21 cellular contexts compared by ENCODE assay signal in the genomic region with DNA sequence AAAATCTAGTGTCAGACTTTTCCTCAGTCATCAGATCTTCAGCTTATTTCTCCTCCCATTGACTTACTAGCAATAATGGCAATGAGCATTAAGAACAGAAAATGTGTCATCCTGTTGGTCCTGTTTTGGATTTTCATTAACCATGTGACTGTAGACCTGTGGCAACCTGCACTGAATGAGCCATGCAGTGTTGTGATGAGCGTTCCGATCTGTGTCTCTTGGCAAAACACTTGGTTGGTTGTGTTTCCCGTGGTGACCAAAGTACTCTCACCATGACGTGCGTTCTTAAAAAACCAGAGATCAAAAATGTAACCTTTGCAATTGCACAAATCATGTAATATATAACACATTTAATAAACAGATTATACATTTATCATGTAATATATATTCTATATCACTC.
DNase-seq lines count a peak whose midpoint lies in the region; ATAC-seq and TF ChIP-seq lines count a peak whose summit lies in the region.
"Had no signal": no experiment of that assay in that cellular context is flagged by ENCODE, and none has a peak within 500 bp of the region (broad histone marks: within the 10 kb centered on the region; RNA-seq: fewer than 3 reads in every experiment).

No MANE protein-coding gene starts in this region.

- no peaks in the 10 kb centered on the region for H3K79me2 ChIP-seq in smooth muscle cell (ENCODE audit: low read depth)
- no peaks in the 10 kb centered on the region for H3K79me2 ChIP-seq in SK-N-SH (ENCODE audit: insufficient read depth)

- H4K20me1 ChIP-seq in smooth muscle cell (ENCODE audit: low read depth) (no peaks in the 10 kb centered on the region), SK-N-SH (ENCODE audit: insufficient read depth) (no peaks in the 10 kb centered on the region)

- CTCF ChIA-PET in SK-N-SH (lab: Yijun Ruan, JAX), result interaction anchor here (0.6 to 14.8 kb wide), 3 partner anchors 8 to 355 kb away, joined by 4 to 256 read pairs (median 4); no protein-coding TSS in a partner anchor
- CTCF ChIA-PET in CD8-positive, alpha-beta T cell (lab: Charles Lee), result interaction anchor here (13.1 kb wide), 1 partner anchor 187 kb away, joined by 236 read pairs; no protein-coding TSS in a partner anchor

- H3K36me3 ChIP-seq in smooth muscle cell (ENCODE audit: low read depth), result no peaks in the 10 kb centered on the region
- peaks cover 0 to 8% of the 10 kb centered on the region in 2 experiments for H3K36me3 ChIP-seq in SK-N-SH (replicated peaks in 1 of 2; ENCODE audit: control insufficient read depth in 1 of 2, insufficient read depth in 2 of 2, low read length in 1 of 2)
- no peaks in the 10 kb centered on the region for H3K36me3 ChIP-seq in CD8-positive, alpha-beta T cell (ENCODE audit: insufficient read depth, low read length)
- H3K36me3 ChIP-seq: BE2C had no signal

- no peak overlapping the region for H3K27ac Mint-ChIP-seq in CD8-positive, alpha-beta T cell
- H3K27ac Mint-ChIP-seq: activated CD8-positive, alpha-beta T cell treated with anti-CD3 and anti-CD28 coated beads, Interleukin-2, amount 10 ng/mL, durations not matched to agents 7 days and 5 days; naive thymus-derived CD4-positive, alpha-beta T cell had no signal

- no peaks in the 10 kb centered on the region for H3F3A ChIP-seq in smooth muscle cell (ENCODE audit: low read depth)
- H3F3A ChIP-seq in SK-N-SH (replicated peaks; ENCODE audit: insufficient read depth), result peaks cover 1% of the 10 kb centered on the region

- POLR2A ChIA-PET in SK-N-SH (lab: Yijun Ruan, JAX), result no interaction called here
- POLR2A ChIA-PET in CD8-positive, alpha-beta T cell (lab: Charles Lee), result no interaction called here

- H3K9ac ChIP-seq in smooth muscle cell (ENCODE audit: low read depth), result no peak overlapping the region
- no peak overlapping the region for H3K9ac ChIP-seq in SK-N-SH

- H3K27ac ChIP-seq in right cardiac atrium (ENCODE audit: low read length) (peak overlapping the region; percentile 73), smooth muscle cell (ENCODE audit: low read depth) (peak overlapping the region; percentile 44), SK-N-SH (ENCODE audit: low read depth in 2 of 2, low read length in 1 of 2) (peak overlapping the region in 1 of 2 experiments; percentile 40; a peak in 2 of 4 replicates)
- no peak overlapping the region for H3K27ac ChIP-seq in CD8-positive, alpha-beta T cell (ENCODE audit: low read depth, low read length)

- H3K9me2 ChIP-seq in SK-N-SH, result no peaks in the 10 kb centered on the region

- TF ChIP-seq EP300 in SK-N-SH (IDR thresholded peaks at IDR 0.05; ENCODE audit: borderline replicate concordance in 1 of 2, low read depth in 1 of 2, low read length in 1 of 2), result no peak

- ATAC-seq in Right ventricle myocardium superior (ENCODE audit: poor library complexity) (peak; percentile 36), right cardiac atrium (peak in 1 of 2 donors; percentile 34), GM18873 (IDR thresholded peaks at IDR 0.05; ENCODE audit: low FRiP score, unreplicated experiment) (no peak)
- ATAC-seq in CD8-positive, alpha-beta T cell, result no peak
- ATAC-seq: A549; activated CD4-positive, CD25-positive, alpha-beta regulatory T cell treated with anti-CD3 and anti-CD28 coated beads, Interleukin-2, amount 50 U/mL, for 24 hours; activated CD8-positive, alpha-beta T cell treated with anti-CD3 and anti-CD28 coated beads, Interleukin-2, amount 10 ng/mL, durations not matched to agents 7 days and 5 days; naive thymus-derived CD4-positive, alpha-beta T cell had no signal

- H3K4me1 Mint-ChIP-seq in CD8-positive, alpha-beta T cell (ENCODE audit: low read depth), result peaks cover 9% of the 10 kb centered on the region

- H3K4me1 ChIP-seq in right cardiac atrium (ENCODE audit: control insufficient read depth, insufficient read depth, low read length), result no peaks in the 10 kb centered on the region
- peaks cover 12% of the 10 kb centered on the region for H3K4me1 ChIP-seq in smooth muscle cell (ENCODE audit: low read depth)
- peaks cover 5 to 9% of the 10 kb centered on the region in 2 experiments; a peak in 2 of 4 replicates for H3K4me1 ChIP-seq in SK-N-SH (ENCODE audit: control insufficient read depth in 1 of 2, insufficient read depth in 2 of 2, low read depth in 1 of 2, low read length in 1 of 2)
- H3K4me1 ChIP-seq in CD8-positive, alpha-beta T cell (ENCODE audit: insufficient read depth, low read length), result peaks cover 6% of the 10 kb centered on the region
- H3K4me1 ChIP-seq: BE2C had no signal

- no peak overlapping the region for H2AFZ ChIP-seq in smooth muscle cell (ENCODE audit: low read depth)
- no peak overlapping the region for H2AFZ ChIP-seq in SK-N-SH (ENCODE audit: low read depth)

- TF ChIP-seq CTCF in epithelial cell of esophagus (IDR thresholded peaks at IDR 0.05; ENCODE audit: insufficient read depth, low read depth, low read length, missing control alignments), result no peak
- no peak for TF ChIP-seq CTCF in smooth muscle cell (IDR thresholded peaks at IDR 0.05; ENCODE audit: borderline replicate concordance, insufficient read depth, poor library complexity, severe bottlenecking)
- no peak for TF ChIP-seq CTCF in SK-N-SH (IDR thresholded peaks at IDR 0.05)
- no peak for TF ChIP-seq CTCF in CD8-positive, alpha-beta T cell (IDR thresholded peaks at IDR 0.05)

- H3K27me3 ChIP-seq in right cardiac atrium (ENCODE audit: control insufficient read depth, insufficient read depth) (no peaks in the 10 kb centered on the region), smooth muscle cell (ENCODE audit: low read depth) (no peaks in the 10 kb centered on the region), SK-N-SH (ENCODE audit: insufficient read depth) (no peaks in the 10 kb centered on the region)
- H3K27me3 ChIP-seq in CD8-positive, alpha-beta T cell (ENCODE audit: insufficient read depth, low read length), result no peaks in the 10 kb centered on the region
- H3K27me3 ChIP-seq: BE2C had no signal

- no peak for DNase-seq in Right ventricle myocardium superior
- no peak for DNase-seq in cardiac septum (ENCODE audit: low spot score)
- DNase-seq in epithelial cell of esophagus (ENCODE audit: low read depth), result peak; percentile 99
- no peak for DNase-seq in right cardiac atrium
- no peak for DNase-seq in smooth muscle cell (lab: John Stamatoyannopoulos, UW; ENCODE audit: unreplicated experiment)
- no peak for DNase-seq in SK-N-SH
- no peak for DNase-seq in CD8-positive, alpha-beta T cell
- DNase-seq: activated CD8-positive, alpha-beta T cell treated with anti-CD3 and anti-CD28 coated beads, Interleukin-2, amount 10 ng/mL, durations not matched to agents 7 days and 5 days; BE2C; foreskin fibroblast; hypothalamus; mesendoderm; naive thymus-derived CD4-positive, alpha-beta T cell; NCI-H1048; NCI-H1930; RPMI8226; substantia nigra had no signal

- H3K9me3 Mint-ChIP-seq in CD8-positive, alpha-beta T cell, result no peaks in the 10 kb centered on the region
- H3K9me3 Mint-ChIP-seq: dendritic cell treated with granulocyte-macrophage colony-stimulating factor and Interleukin-4, amounts not matched to agents 40 ng/mL and 50 ng/mL, for 4 days; naive thymus-derived CD4-positive, alpha-beta T cell had no signal

- 63% methylated on average over 5 of the region's 5 CpGs for WGBS in right cardiac atrium
- 92% methylated on average over 5 of the region's 5 CpGs for WGBS in smooth muscle cell (ENCODE audit: low lambda C conversion rate)
- 95% methylated on average over 5 of the region's 5 CpGs for WGBS in SK-N-SH (ENCODE audit: low lambda C conversion rate)

- H3K27me3 Mint-ChIP-seq in CD8-positive, alpha-beta T cell (ENCODE audit: low read depth), result peaks cover 10% of the 10 kb centered on the region
- H3K27me3 Mint-ChIP-seq: dendritic cell treated with granulocyte-macrophage colony-stimulating factor and Interleukin-4, amounts not matched to agents 40 ng/mL and 50 ng/mL, for 4 days had no signal

- intact Hi-C loops in Right ventricle myocardium superior (cut with DNase I), result no loop called here
- intact Hi-C loops in cardiac septum (cut with DNase I), result loop anchor here (5.0 kb wide), 2 partner anchors 122 to 247 kb away; no protein-coding TSS in a partner anchor
- intact Hi-C loops in right cardiac atrium (cut with DNase I), result loop anchor here in 2 of 4 donors (5.0 to 10.0 kb wide), 3 partner anchors 137 to 399 kb away; a partner anchor contains a TSS
- intact Hi-C loops in CD8-positive, alpha-beta T cell (cut with DNase I, micrococcal nuclease), result loop anchor here in 1 of 2 experiments (5.0 kb wide), 1 partner anchor 237 kb away; no protein-coding TSS in a partner anchor

- H3K4me2 ChIP-seq in smooth muscle cell (no peak overlapping the region), SK-N-SH (no peak overlapping the region)
- H3K4me2 ChIP-seq: A549 had no signal

- H3K36me3 Mint-ChIP-seq in CD8-positive, alpha-beta T cell, result no peaks in the 10 kb centered on the region
- H3K36me3 Mint-ChIP-seq: naive thymus-derived CD4-positive, alpha-beta T cell had no signal

- H3K4me3 ChIP-seq in epithelial cell of esophagus (ENCODE audit: low read length) (no peak overlapping the region), right cardiac atrium (ENCODE audit: low read length) (no peak overlapping the region), smooth muscle cell (no peak overlapping the region), SK-N-SH (ENCODE audit: low read depth in 2 of 2, low read length in 1 of 2) (no peak overlapping the region)
- H3K4me3 ChIP-seq in CD8-positive, alpha-beta T cell (ENCODE audit: low read depth, low read length), result no peak overlapping the region
- H3K4me3 ChIP-seq: A549 had no signal

- H3K9me3 ChIP-seq in right cardiac atrium (ENCODE audit: control insufficient read depth, low read length) (no peaks in the 10 kb centered on the region), smooth muscle cell (replicated peaks; ENCODE audit: low read depth) (no peaks in the 10 kb centered on the region), SK-N-SH (no peaks in the 10 kb centered on the region)
- no peaks in the 10 kb centered on the region for H3K9me3 ChIP-seq in CD8-positive, alpha-beta T cell (ENCODE audit: low read length)
- H3K9me3 ChIP-seq: A549, BE2C had no signal

- no peak overlapping the region for H3K4me3 Mint-ChIP-seq in CD8-positive, alpha-beta T cell
- H3K4me3 Mint-ChIP-seq: activated CD8-positive, alpha-beta T cell treated with anti-CD3 and anti-CD28 coated beads, Interleukin-2, amount 10 ng/mL, durations not matched to agents 7 days and 5 days; dendritic cell treated with granulocyte-macrophage colony-stimulating factor and Interleukin-4, amounts not matched to agents 40 ng/mL and 50 ng/mL, for 4 days; naive thymus-derived CD4-positive, alpha-beta T cell had no signal

- TF ChIP-seq RAD21 in SK-N-SH (IDR thresholded peaks at IDR 0.05; ENCODE audit: low read length), result no peak

TF ChIP-seq in SK-N-SH, 30 proteins besides CTCF, POLR2A, EP300 and RAD21 (continues in another document):
- TF ChIP-seq FOXM1 (IDR thresholded peaks at IDR 0.05; ENCODE audit: low read depth) (no peak), MXI1 (IDR thresholded peaks at IDR 0.05; ENCODE audit: low read depth, low read length) (no peak)
